In genomic region chr2:236782938-236783337, GRCh38 we compare ENCODE assay signal across 18 cellular contexts.
DNase-seq lines count a peak whose midpoint lies in the region; ATAC-seq, FAIRE-seq and TF ChIP-seq lines count a peak whose summit lies in the region.
"Had no signal": no experiment of that assay in that cellular context is flagged by ENCODE, and none has a peak within 500 bp of the region (broad histone marks: within the 10 kb centered on the region; RNA-seq: fewer than 3 reads in every experiment).

No MANE protein-coding gene starts in this region.

- TF ChIP-seq EP300 in A549 (IDR thresholded peaks at IDR 0.05), result no peak

- WGBS in A549 (ENCODE audit: missing lambda C conversion rate), result 27% methylated on average over 5 of the region's 5 CpGs
- 64 to 72% methylated on average over 5 of the region's 5 CpGs for WGBS in thyroid gland, 2 donors

- no peaks in the 10 kb centered on the region for H3K36me3 ChIP-seq in thyroid gland

- no peak for FAIRE-seq in A549 (lab: Jason Lieb, UNC)
- FAIRE-seq: G401.6, H1 had no signal

- TF ChIP-seq POLR2A in A549 (IDR thresholded peaks at IDR 0.05; ENCODE audit: low read length) (no peak), thyroid gland (IDR thresholded peaks at IDR 0.05) (no peak)

- H3K4me2 ChIP-seq in A549, result peak overlapping the region; percentile 15; the same call in 2 of the 3 replicates

- no peak for TF ChIP-seq RAD21 in A549 (conservative IDR thresholded peaks at IDR 0.05 in 1 of 2, IDR thresholded peaks at IDR 0.05 in 1 of 2)

- H3K9me3 ChIP-seq in A549 (no peaks in the 10 kb centered on the region), thyroid gland (no peaks in the 10 kb centered on the region)
- H3K9me3 ChIP-seq: Caco-2 had no signal

- H3K4me1 ChIP-seq in A549 (peaks cover 10% of the 10 kb centered on the region), thyroid gland (peaks cover 14 to 17% of the 10 kb centered on the region in 2 donors)

- TF ChIP-seq CTCF in A549 (IDR thresholded peaks at IDR 0.05) (no peak), astrocyte of the cerebellum (IDR thresholded peaks at IDR 0.05; ENCODE audit: low read depth, low read length, missing control alignments) (no peak), thyroid gland (IDR thresholded peaks at IDR 0.05) (no peak)

- POLR2A ChIA-PET in A549 (lab: Yijun Ruan, JAX), result no interaction called here

- no peak for ATAC-seq in A549
- no peak for ATAC-seq in GM19324 (IDR thresholded peaks at IDR 0.05; ENCODE audit: low FRiP score, unreplicated experiment)
- ATAC-seq: SK-N-SH treated with all-trans-retinoic acid at 6 μM for 48 hours had no signal

- intact Hi-C loops in thyroid gland (cut with DNase I), result no loop called here

- DNase-seq in A549 (ENCODE audit: low read depth in 1 of 2, low spot score in 1 of 2) (peak; percentile 10 to 31), HuH-7 (ENCODE audit: low spot score) (peak; percentile 15), astrocyte of the cerebellum (ENCODE audit: low read depth) (peak; percentile 52), kidney glomerular epithelial cell (lab: John Stamatoyannopoulos, UW) (peak; percentile 38), A172 (ENCODE audit: low spot score) (no peak), 8988T (no peak), thyroid gland (no peak)
- DNase-seq: activated T-cell treated with anti-CD3 and anti-CD28 coated beads, Interleukin-2, amount 50 U/mL, for 48 hours; caudate nucleus; effector CD8-positive, alpha-beta T cell; foreskin fibroblast; NCI-H446; OCI-M1 had no signal

- H3K4me3 ChIP-seq in A549 (no peak overlapping the region), astrocyte of the cerebellum (ENCODE audit: low read depth, low read length) (no peak overlapping the region), thyroid gland (replicated peaks in 1 of 3) (no peak overlapping the region)

- in situ Hi-C loops in astrocyte of the cerebellum (cut with HindIII; ENCODE audit: low sequenced_read_pairs), result no loop called here

- H3K27ac ChIP-seq in A549 (peak overlapping the region; percentile 48 to 61), thyroid gland (peak overlapping the region in 1 of 3 donors; percentile 56)

- no peaks in the 10 kb centered on the region for H3K27me3 ChIP-seq in thyroid gland

- CTCF ChIA-PET in A549 (lab: Yijun Ruan, JAX), result no interaction called here

TF ChIP-seq in A549, 52 proteins besides CTCF, POLR2A, EP300 and RAD21:
- no peak for TF ChIP-seq EHMT2 (IDR thresholded peaks at IDR 0.05; ENCODE audit: low read depth)
- TF ChIP-seq MAX (IDR thresholded peaks at IDR 0.05), result no peak
- TF ChIP-seq HEYL (CRISPR knock-in tag; IDR thresholded peaks at IDR 0.05), result no peak
- no peak for TF ChIP-seq NR3C1 (IDR thresholded peaks at IDR 0.05)
- TF ChIP-seq PHF8 (IDR thresholded peaks at IDR 0.05; ENCODE audit: borderline replicate concordance, low read depth), result no peak
- no peak for TF ChIP-seq BHLHE40 (IDR thresholded peaks at IDR 0.05; ENCODE audit: low read depth, low read length)
- no peak for TF ChIP-seq TP53 (CRISPR knock-in tag; IDR thresholded peaks at IDR 0.05)
- TF ChIP-seq KDM5A (IDR thresholded peaks at IDR 0.05), result no peak
- TF ChIP-seq CEBPB (IDR thresholded peaks at IDR 0.05), result peak; percentile 11 to 44; a peak in 3 of 4 replicates
- peak; percentile 34; the same call in 1 of the 2 replicates for TF ChIP-seq FOSL2 (IDR thresholded peaks at IDR 0.05)
- TF ChIP-seq FOSL2 (CRISPR knock-in tag; IDR thresholded peaks at IDR 0.05), result peak; percentile 52; the same call in 1 of the 2 replicates
- no peak for TF ChIP-seq PBX3 (IDR thresholded peaks at IDR 0.05)
- no peak for TF ChIP-seq EHF (CRISPR knock-in tag; IDR thresholded peaks at IDR 0.05)

Comparison
In these comparisons a context has a peak if more than half of its experiments do, and no peak if none do; other contexts are left out.
1. DNase-seq: peak in A549 (2 of 2), HuH-7 (single experiment), astrocyte of the cerebellum (single experiment) and kidney glomerular epithelial cell (single experiment); none in A172 (single experiment), 8988T (single experiment) and thyroid gland (0 of 2).